In genomic region chr10:69202332-69202731, GRCh38 we compare ENCODE assay signal across 14 cellular contexts. TPM values are rescaled to one million over a fixed set of nuclear protein-coding genes. Genes with fewer than 3 reads are reported as not detected.
DNase-seq lines count a peak whose midpoint lies in the region; ATAC-seq, FAIRE-seq and TF ChIP-seq lines count a peak whose summit lies in the region.
"Had no signal": no experiment of that assay in that cellular context is flagged by ENCODE, and none has a peak within 500 bp of the region (broad histone marks: within the 10 kb centered on the region; RNA-seq: fewer than 3 reads in every experiment).

No MANE protein-coding gene starts in this region.

- CTCF ChIA-PET in K562 (lab: Yijun Ruan, JAX; ENCODE audit: low intra/inter-chr PET ratio): no interaction called here

- no peak for FAIRE-seq in K562 (lab: Jason Lieb, UNC)
- FAIRE-seq: endothelial cell of umbilical vein had no signal

- intact Hi-C loops in K562 (cut with micrococcal nuclease): no loop called here
- intact Hi-C loops in natural killer cell (cut with micrococcal nuclease): loop anchor here (2.0 kb wide), 1 partner anchor 18 kb away; no protein-coding TSS in a partner anchor

- no peaks in the 10 kb centered on the region for H3K9me3 Mint-ChIP-seq in natural killer cell

- no peak overlapping the region for H3K4me3 ChIP-seq in K562
- H3K4me3 ChIP-seq: breast epithelium, tibial artery had no signal

- H3K79me2 ChIP-seq in K562 (ENCODE audit: control insufficient read depth, insufficient read depth, low read length): no peaks in the 10 kb centered on the region

- H3K4me3 Mint-ChIP-seq in natural killer cell: peak overlapping the region; percentile 40

- H3K9ac ChIP-seq in K562 (ENCODE audit: insufficient read depth in 1 of 2, low read depth in 2 of 2, low read length in 2 of 2): no peak overlapping the region

- peaks cover 34 to 49% of the 10 kb centered on the region in 2 donors for H3K4me1 Mint-ChIP-seq in natural killer cell

- whole genome bisulfite sequencing in K562 (ENCODE audit: insufficient coverage, low coverage, missing lambda C conversion rate): 92% methylated on average over 1 of the region's 1 CpG

- ATAC-seq in K562: peak; percentile 60
- ATAC-seq in natural killer cell: peak; percentile 47 to 75 (median 55)
- ATAC-seq in GM18870 (IDR thresholded peaks at IDR 0.05; ENCODE audit: unreplicated experiment): no peak
- no peak for ATAC-seq in HG03460 (IDR thresholded peaks at IDR 0.05; ENCODE audit: unreplicated experiment)

- no peaks in the 10 kb centered on the region for H3K27me3 Mint-ChIP-seq in natural killer cell (ENCODE audit: low read depth in 2 of 2)

- no peaks in the 10 kb centered on the region for H4K20me1 ChIP-seq in K562 (replicated peaks; ENCODE audit: control insufficient read depth, insufficient read depth, low read length)

- BruUV-seq in K562 (replicated peaks; lab: Mats Ljungman, UMichigan): no TSS peak

- H3K27me3 ChIP-seq in K562 (ENCODE audit: control insufficient read depth in 2 of 2, insufficient read depth in 2 of 2, low read length in 2 of 2): no peaks in the 10 kb centered on the region
- H3K27me3 ChIP-seq: breast epithelium, tibial artery had no signal

- DNase-seq in GM03348 (ENCODE audit: low spot score) (peak; percentile 54), NCI-H460 (ENCODE audit: extremely low read depth, low read depth) (peak; percentile 72), K562 (ENCODE audit: extremely low read depth in 1 of 4, low spot score in 3 of 4) (no peak), natural killer cell (no peak), foreskin melanocyte (no peak)
- DNase-seq: Calu3, hippocampal formation, NCI-H1417 treated with DMSO at 0.1 percent for 48 hours, tibial artery had no signal

- TF ChIP-seq POLR2A in K562 (conservative IDR thresholded peaks at IDR 0.05): no peak

- peaks cover 84% of the 10 kb centered on the region for H3K36me3 ChIP-seq in K562 (ENCODE audit: control insufficient read depth, insufficient read depth, low read length)
- H3K36me3 ChIP-seq: breast epithelium had no signal

- H3K4me1 ChIP-seq in K562 (replicated peaks in 1 of 2; ENCODE audit: control insufficient read depth in 2 of 2, insufficient read depth in 2 of 2, low read length in 2 of 2): no peaks in the 10 kb centered on the region
- H3K4me1 ChIP-seq: breast epithelium, tibial artery had no signal

- peaks cover 8% of the 10 kb centered on the region for H3K36me3 Mint-ChIP-seq in natural killer cell

- no peak for TF ChIP-seq CTCF in K562 (IDR thresholded peaks at IDR 0.05 in 2 of 3, conservative IDR thresholded peaks at IDR 0.05 in 1 of 3; ENCODE audit: insufficient read depth in 2 of 3, low read depth in 1 of 3, low read length in 3 of 3)
- TF ChIP-seq CTCF in natural killer cell (IDR thresholded peaks at IDR 0.05): no peak

- H3K9me1 ChIP-seq in K562 (ENCODE audit: control insufficient read depth, insufficient read depth, low read length): no peaks in the 10 kb centered on the region

- TF ChIP-seq EP300 in K562 (IDR thresholded peaks at IDR 0.05; ENCODE audit: low read length): no peak; the same call in 1 of the 2 replicates

- TF ChIP-seq RAD21 in K562 (CRISPR knock-in tag; conservative IDR thresholded peaks at IDR 0.05 in 1 of 2, IDR thresholded peaks at IDR 0.05 in 1 of 2): no peak

- H3K9me3 ChIP-seq in K562 (replicated peaks; ENCODE audit: control insufficient read depth, insufficient read depth, low read depth, low read length): no peaks in the 10 kb centered on the region
- H3K9me3 ChIP-seq: breast epithelium, tibial artery had no signal

- no peak overlapping the region for H2AFZ ChIP-seq in K562 (ENCODE audit: low read depth, low read length)

- H3K4me2 ChIP-seq in K562 (ENCODE audit: insufficient read depth, low read length): no peak overlapping the region

- H3K27ac ChIP-seq in K562 (ENCODE audit: extremely low read depth, low read depth, low read length): no peak overlapping the region
- H3K27ac ChIP-seq: breast epithelium, tibial artery, VCaP had no signal

- POLR2A ChIA-PET in K562 (lab: Yijun Ruan, JAX): interaction anchor here (0.7 to 12.6 kb wide), 3 partner anchors 6 to 209 kb away, joined by 3 to 95 read pairs (median 95); no protein-coding TSS in a partner anchor

- in situ Hi-C loops in K562 (cut with MboI): no loop called here

- peak overlapping the region; percentile 61 to 82 for H3K27ac Mint-ChIP-seq in natural killer cell

TF ChIP-seq in K562, 482 proteins besides CTCF, POLR2A, EP300 and RAD21 (continues in another document):
- TF ChIP-seq BCOR (IDR thresholded peaks at IDR 0.05) (no peak), POLR2H (tag; IDR thresholded peaks at IDR 0.05; ENCODE audit: low read depth) (peak; percentile 70; the same call in 1 of the 2 replicates), CREB5 (CRISPR knock-in tag; IDR thresholded peaks at IDR 0.05) (no peak), ZNF79 (CRISPR knock-in tag; IDR thresholded peaks at IDR 0.05; ENCODE audit: low read depth) (no peak), HLTF (IDR thresholded peaks at IDR 0.05) (no peak), SMAD4 (CRISPR knock-in tag; conservative IDR thresholded peaks at IDR 0.05) (peak; percentile 22; the same call in 1 of the 2 replicates), ZNF584 (CRISPR knock-in tag; IDR thresholded peaks at IDR 0.05; ENCODE audit: low read depth) (peak; percentile 81), ATF4 (CRISPR knock-in tag; IDR thresholded peaks at IDR 0.05) (peak; percentile 84), L3MBTL2 (IDR thresholded peaks at IDR 0.05) (peak; percentile 11; the same call in 1 of the 2 replicates), YBX1 (IDR thresholded peaks at IDR 0.05) (no peak)

RNA-seq across cellular contexts. Expression of gene HKDC1, which starts 17.8 kb away (rescaled TPM):
- 5.6 and 7.6 TPM in 2 replicates for total RNA-seq in NCI-H460 (2014; rRNA removed; shearing (Covaris generic))
- polyA plus RNA-seq in NCI-H460 (2014; cell fraction: nucleus; rRNA removed): 0.75 and 13.8 TPM in 2 replicates
- not detected in 2 replicates for total RNA-seq in K562 (2011; cell fraction: chromatin; rRNA removed; ENCODE audit: low replicate concordance)
- not detected in 2 replicates for total RNA-seq in K562 (2011; cell fraction: nucleolus; rRNA removed)
- total RNA-seq in K562 (2011; cell fraction: nucleoplasm; rRNA removed): not detected in 2 replicates
- 0.12 TPM in 1 of 2 replicates, not detected in the other for total RNA-seq in K562 (2014; rRNA removed)
- 0.19 and 0.22 TPM in 2 replicates for total RNA-seq in K562 (2014; rRNA removed; fragmentation: Illumina TruSeq; extraction: Trizol)
- total RNA-seq in K562 (2015; rRNA removed; fragmentation: Illumina TruSeq; extraction: Trizol): 0.08 TPM in 1 of 2 replicates, not detected in the other
- total RNA-seq in K562 (2021): 0.04 TPM in 1 of 2 replicates, not detected in the other
- 0.07 TPM in 1 of 2 replicates, not detected in the other for polyA plus RNA-seq in K562 (2011; rRNA removed)
- polyA plus RNA-seq in K562 (2011; cell fraction: cytosol; rRNA removed): 0.06 and 0.51 TPM in 2 replicates
- 0.04 and 0.09 TPM in 2 replicates for polyA plus RNA-seq in K562 (2011; cell fraction: nucleus; rRNA removed)
- 0.03 and 1.1 TPM in 2 replicates for polyA plus RNA-seq in K562 (2012)
- polyA plus RNA-seq in K562 (2014; fragmentation: Illumina TruSeq; extraction: Trizol): 0.28 TPM in 1 of 2 replicates, not detected in the other
- polyA plus RNA-seq in K562 (2014; fragmentation: Nextera tagmentation; extraction: Ambion mirVana): not detected
- 0.15 and 0.53 TPM in 2 replicates for polyA plus RNA-seq in K562 (2014; rRNA removed)
- not detected in 2 replicates for polyA minus RNA-seq in K562 (2011; rRNA and poly(A)+ RNA removed)
- not detected in 2 replicates for polyA minus RNA-seq in K562 (2011; cell fraction: cytosol; rRNA and poly(A)+ RNA removed)
- polyA minus RNA-seq in K562 (2011; cell fraction: nucleus; rRNA and poly(A)+ RNA removed): not detected in 2 replicates
- total RNA-seq in natural killer cell: under 1 TPM in 2 of 3 donors, not detected in 1; 0.50 to 0.82 TPM
- total RNA-seq: endothelial cell of umbilical vein had no signal
- polyA plus RNA-seq: endothelial cell of umbilical vein had no signal

RNA-seq across cellular contexts. Expression of gene SUPV3L1, which starts 22.3 kb away (rescaled TPM):
- total RNA-seq in NCI-H460 (2014; rRNA removed; shearing (Covaris generic)): 75.9 and 79.0 TPM in 2 replicates
- polyA plus RNA-seq in NCI-H460 (2014; cell fraction: nucleus; rRNA removed): 71.2 and 78.9 TPM in 2 replicates
- total RNA-seq in K562 (2011; cell fraction: chromatin; rRNA removed; ENCODE audit: low replicate concordance): 72.0 and 118 TPM in 2 replicates
- 52.4 and 53.4 TPM in 2 replicates for total RNA-seq in K562 (2011; cell fraction: nucleolus; rRNA removed)
- 71.7 and 77.1 TPM in 2 replicates for total RNA-seq in K562 (2011; cell fraction: nucleoplasm; rRNA removed)
- total RNA-seq in K562 (2014; rRNA removed): 69.9 and 81.4 TPM in 2 replicates
- total RNA-seq in K562 (2014; rRNA removed; fragmentation: Illumina TruSeq; extraction: Trizol): 97.2 and 109 TPM in 2 replicates
- 84.7 and 85.0 TPM in 2 replicates for total RNA-seq in K562 (2015; rRNA removed; fragmentation: Illumina TruSeq; extraction: Trizol)
- 92.6 and 103 TPM in 2 replicates for total RNA-seq in K562 (2021)
- 83.3 and 94.8 TPM in 2 replicates for polyA plus RNA-seq in K562 (2011; rRNA removed)
- 51.6 and 77.5 TPM in 2 replicates for polyA plus RNA-seq in K562 (2011; cell fraction: cytosol; rRNA removed)
- 58.7 and 70.3 TPM in 2 replicates for polyA plus RNA-seq in K562 (2011; cell fraction: nucleus; rRNA removed)
- polyA plus RNA-seq in K562 (2012): 57.6 and 58.4 TPM in 2 replicates
- polyA plus RNA-seq in K562 (2014; fragmentation: Illumina TruSeq; extraction: Trizol): 116 and 156 TPM in 2 replicates
- polyA plus RNA-seq in K562 (2014; fragmentation: Nextera tagmentation; extraction: Ambion mirVana): 10 to 100 TPM; 45.2 to 66.1 TPM
- 93.3 and 106 TPM in 2 replicates for polyA plus RNA-seq in K562 (2014; rRNA removed)
- polyA minus RNA-seq in K562 (2011; rRNA and poly(A)+ RNA removed): 241 and 312 TPM in 2 replicates
- polyA minus RNA-seq in K562 (2011; cell fraction: cytosol; rRNA and poly(A)+ RNA removed): 89.6 and 115 TPM in 2 replicates
- polyA minus RNA-seq in K562 (2011; cell fraction: nucleus; rRNA and poly(A)+ RNA removed): 27.6 and 48.0 TPM in 2 replicates
- total RNA-seq in natural killer cell: 100 to 1,000 TPM in 1 of 3 donors, 10 to 100 TPM in 2; 56.6 to 104 (median 67.1) TPM

Comparison
In these comparisons a context has a peak if more than half of its experiments do, and no peak if none do; other contexts are left out.
1. DNase-seq: peak in GM03348 (single experiment) and NCI-H460 (single experiment); none in K562 (0 of 4), natural killer cell (single experiment) and foreskin melanocyte (single experiment).
2. ATAC-seq: peak in K562 (single experiment) and natural killer cell (3 of 3); none in GM18870 (single experiment) and HG03460 (single experiment).